ENCODE assay signal across 1 cellular context in the genomic region with DNA sequence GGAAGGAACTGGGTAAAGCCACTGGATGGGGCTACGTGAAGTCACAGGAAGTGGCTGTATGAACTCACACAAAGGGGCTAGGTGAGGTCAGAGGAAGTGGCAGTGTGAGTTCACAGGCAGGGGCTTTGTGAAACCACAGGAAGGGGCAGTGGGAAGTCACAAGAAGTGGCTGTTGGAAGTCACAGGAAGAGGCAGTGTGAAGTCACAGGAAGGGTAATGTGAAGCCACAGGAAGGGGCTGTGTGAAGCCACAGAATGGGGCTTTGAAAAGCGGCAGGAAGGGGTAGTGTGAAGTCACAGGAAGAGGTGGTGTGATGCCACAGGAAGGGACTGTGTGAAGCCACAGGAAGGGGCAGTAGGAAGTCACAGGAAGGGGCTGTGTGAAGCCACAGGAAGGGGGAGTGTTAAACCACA.
TF ChIP-seq lines count a peak whose summit lies in the region.

No MANE protein-coding gene starts in this region.

TF ChIP-seq in IMR-90, 13 proteins besides CTCF, POLR2A, EP300 and RAD21 (continued from another document):
- TF ChIP-seq RFX5 (IDR thresholded peaks at IDR 0.05; ENCODE audit: low read depth, low read length): no peak
- no peak for TF ChIP-seq NFE2L2 (IDR thresholded peaks at IDR 0.05; ENCODE audit: low read depth, low read length)
